ENCODE assay signal across 35 cellular contexts in the genomic region with DNA sequence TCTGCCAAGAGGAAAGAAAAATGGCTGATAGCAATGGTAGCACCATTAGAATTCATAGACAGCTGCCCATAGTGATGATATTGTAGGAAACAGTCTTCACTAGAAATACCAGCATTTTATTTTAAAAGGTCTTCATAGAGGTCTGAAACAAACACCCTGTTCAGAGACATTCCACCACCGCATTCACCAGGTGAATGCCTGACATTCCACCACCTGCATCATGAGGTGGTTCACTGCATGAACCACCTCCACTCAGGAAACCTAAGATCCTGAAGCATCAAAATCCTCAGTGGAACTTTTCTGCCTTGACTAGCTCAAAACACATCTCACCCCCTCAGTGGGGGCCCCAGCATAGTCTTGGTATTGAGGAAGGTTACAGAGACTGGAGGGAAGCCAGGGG.
"Had no signal": no experiment of that assay in that cellular context is flagged by ENCODE, and none has a peak within 500 bp of the region (broad histone marks: within the 10 kb centered on the region; RNA-seq: fewer than 3 reads in every experiment).

No MANE protein-coding gene starts in this region.

- H3K4me1 ChIP-seq: adrenal gland, body of pancreas, breast epithelium had no signal

- H3K27ac Mint-ChIP-seq: activated CD4-positive, alpha-beta memory T cell treated with anti-CD3 and anti-CD28 coated beads for 36 hours; activated CD4-positive, alpha-beta T cell treated with anti-CD3 and anti-CD28 coated beads, Interleukin-2, amount 10 ng/mL, durations not matched to agents 24 days and 14 days; activated CD8-positive, alpha-beta T cell treated with anti-CD3 and anti-CD28 coated beads for 36 hours; activated naive CD4-positive, alpha-beta T cell treated with anti-CD3 and anti-CD28 coated beads for 36 hours; activated naive CD8-positive, alpha-beta T cell treated with anti-CD3 and anti-CD28 coated beads for 36 hours; activated T-helper 1 cell treated with anti-CD3 and anti-CD28 coated beads, Interleukin-12 subunit alpha, Interleukin-12 subunit beta, Interleukin-2, Interleukin-4 antibody, amounts not matched to agents 30 ng/mL and 10 ng/mL and 1 ng/mL, durations not matched to agents 14 hours and 24 hours and 36 hours; activated T-helper 17 cell treated with anti-CD3 and anti-CD28 coated beads, Interleukin-2, amount 50 U/mL, for 72 hours; T-helper 1 cell treated with Interleukin-12 subunit alpha and Interleukin-12 subunit beta and Interleukin-4 antibody, amounts not matched to agents 30 μg/mL and 1 μg/mL, for 36 hours; T-helper 2 cell treated with Interferon-gamma antibody and Interleukin-4, amounts not matched to agents 5 μg/mL and 100 μg/mL, for 36 hours had no signal

- H3K27ac ChIP-seq: adrenal gland, body of pancreas, brain microvascular endothelial cell, breast epithelium, VCaP had no signal

- H3K4me1 Mint-ChIP-seq: activated naive CD8-positive, alpha-beta T cell treated with anti-CD3 and anti-CD28 coated beads for 36 hours; activated T-helper 17 cell treated with anti-CD3 and anti-CD28 coated beads, Interleukin-2, amount 50 U/mL, for 72 hours had no signal

- H3K4me3 ChIP-seq: adrenal gland, body of pancreas, breast epithelium had no signal

- H3K27me3 Mint-ChIP-seq: activated CD4-positive, alpha-beta memory T cell treated with anti-CD3 and anti-CD28 coated beads for 36 hours; activated CD4-positive, alpha-beta T cell treated with anti-CD3 and anti-CD28 coated beads, Interleukin-2, amount 10 ng/mL, durations not matched to agents 24 days and 14 days; activated CD8-positive, alpha-beta T cell treated with anti-CD3 and anti-CD28 coated beads for 36 hours; activated naive CD8-positive, alpha-beta T cell treated with anti-CD3 and anti-CD28 coated beads for 36 hours; activated T-helper 17 cell treated with anti-CD3 and anti-CD28 coated beads, Interleukin-2, amount 50 U/mL, for 72 hours had no signal

- H3K36me3 ChIP-seq: adrenal gland, brain microvascular endothelial cell, breast epithelium had no signal

- ATAC-seq: activated CD8-positive, alpha-beta T cell treated with anti-CD3 and anti-CD28 coated beads for 36 hours; activated naive CD4-positive, alpha-beta T cell treated with anti-CD3 and anti-CD28 coated beads, Interleukin-2, amount 50 U/mL, for 72 hours; activated T-cell treated with anti-CD3 and anti-CD28 coated beads, Interleukin-2, amount 50 U/mL, for 4 hours; activated T-cell treated with anti-CD3 and anti-CD28 coated beads, Interleukin-2, amount 50 U/mL, for 72 hours; activated T-helper 17 cell treated with anti-CD3 and anti-CD28 coated beads, Interleukin-2, amount 50 U/mL, for 72 hours; body of pancreas had no signal

- H3K9me3 Mint-ChIP-seq: activated CD4-positive, alpha-beta memory T cell treated with anti-CD3 and anti-CD28 coated beads for 36 hours; activated naive CD4-positive, alpha-beta T cell treated with anti-CD3 and anti-CD28 coated beads for 36 hours; activated T-cell treated with anti-CD3 and anti-CD28 coated beads, Interleukin-2, amount 50 U/mL, for 4 hours; activated T-cell treated with anti-CD3 and anti-CD28 coated beads, Interleukin-2, amount 50 U/mL, for 72 hours; activated T-helper 17 cell treated with anti-CD3 and anti-CD28 coated beads, Interleukin-2, amount 50 U/mL, for 72 hours; T-helper 1 cell treated with Interleukin-12 subunit alpha and Interleukin-12 subunit beta and Interleukin-4 antibody, amounts not matched to agents 30 μg/mL and 1 μg/mL, for 36 hours had no signal

- H3K4me3 Mint-ChIP-seq: activated CD4-positive, alpha-beta memory T cell treated with anti-CD3 and anti-CD28 coated beads for 36 hours; activated CD4-positive, alpha-beta T cell treated with anti-CD3 and anti-CD28 coated beads, Interleukin-2, amount 10 ng/mL, durations not matched to agents 24 days and 14 days; activated CD8-positive, alpha-beta T cell treated with anti-CD3 and anti-CD28 coated beads for 36 hours; activated naive CD4-positive, alpha-beta T cell treated with anti-CD3 and anti-CD28 coated beads for 36 hours; activated naive CD8-positive, alpha-beta T cell treated with anti-CD3 and anti-CD28 coated beads for 36 hours; activated T-cell treated with anti-CD3 and anti-CD28 coated beads, Interleukin-2, amount 50 U/mL, for 4 hours; activated T-cell treated with anti-CD3 and anti-CD28 coated beads, Interleukin-2, amount 50 U/mL, for 72 hours; activated T-helper 1 cell treated with anti-CD3 and anti-CD28 coated beads, Interleukin-12 subunit alpha, Interleukin-12 subunit beta, Interleukin-2, Interleukin-4 antibody, amounts not matched to agents 30 ng/mL and 10 ng/mL and 1 ng/mL, durations not matched to agents 14 hours and 24 hours and 36 hours; activated T-helper 17 cell treated with anti-CD3 and anti-CD28 coated beads, Interleukin-2, amount 50 U/mL, for 72 hours; T-helper 1 cell treated with Interleukin-12 subunit alpha and Interleukin-12 subunit beta and Interleukin-4 antibody, amounts not matched to agents 30 μg/mL and 1 μg/mL, for 36 hours; T-helper 2 cell treated with Interferon-gamma antibody and Interleukin-4, amounts not matched to agents 5 μg/mL and 100 μg/mL, for 36 hours had no signal

- FAIRE-seq: astrocyte, TTC549 had no signal

- H3K9me3 ChIP-seq: adrenal gland, body of pancreas, breast epithelium had no signal

- H3K27me3 ChIP-seq: adrenal gland, body of pancreas, brain microvascular endothelial cell, breast epithelium had no signal

- DNase-seq: activated CD4-positive, alpha-beta memory T cell treated with anti-CD3 and anti-CD28 coated beads for 36 hours; activated CD4-positive, alpha-beta T cell treated with anti-CD3 and anti-CD28 coated beads for 4 hours; activated CD4-positive, alpha-beta T cell treated with anti-CD3 and anti-CD28 coated beads, Interleukin-2, amount 10 ng/mL, durations not matched to agents 24 days and 14 days; activated CD4-positive, alpha-beta T cell treated with anti-CD3 and anti-CD28 coated beads, Interleukin-2, amount 50 U/mL, for 1 hour; activated CD4-positive, alpha-beta T cell treated with anti-CD3 and anti-CD28 coated beads, Interleukin-2, amount 50 U/mL, for 4 hours; activated CD4-positive, CD25-positive, alpha-beta regulatory T cell treated with anti-CD3 and anti-CD28 coated beads, Interleukin-2, amount 50 U/mL, for 72 hours; activated CD8-positive, alpha-beta memory T cell treated with anti-CD3 and anti-CD28 coated beads, Interleukin-2, amount 50 U/mL, for 4 hours; activated CD8-positive, alpha-beta T cell treated with anti-CD3 and anti-CD28 coated beads for 36 hours; activated effector memory CD4-positive, alpha-beta T cell treated with anti-CD3 and anti-CD28 coated beads, Interleukin-2, amount 50 U/mL, for 16 hours; activated gamma-delta T cell treated with Interleukin-2 at 50 U/mL for 16 hours; activated naive CD4-positive, alpha-beta T cell; activated naive CD4-positive, alpha-beta T cell treated with anti-CD3 and anti-CD28 coated beads for 36 hours; activated naive CD4-positive, alpha-beta T cell treated with anti-CD3 and anti-CD28 coated beads, Interleukin-2, amount 50 U/mL, for 16 hours; activated naive CD8-positive, alpha-beta T cell treated with anti-CD3 and anti-CD28 coated beads for 36 hours; activated T-cell treated with anti-CD3 and anti-CD28 coated beads for 4 hours; activated T-cell treated with anti-CD3 and anti-CD28 coated beads, Interleukin-2, amount 50 U/mL, for 1 hour; activated T-cell treated with anti-CD3 and anti-CD28 coated beads, Interleukin-2, amount 50 U/mL, for 4 hours; activated T-cell treated with anti-CD3 and anti-CD28 coated beads, Interleukin-2, amount 50 U/mL, for 72 hours; adrenal gland; amniotic stem cell; aorta; body of pancreas; brain microvascular endothelial cell; central memory CD4-positive, alpha-beta T cell; T-helper 2 cell; T-helper 9 cell had no signal
